14 cellular contexts compared by ENCODE assay signal in the genomic region with DNA sequence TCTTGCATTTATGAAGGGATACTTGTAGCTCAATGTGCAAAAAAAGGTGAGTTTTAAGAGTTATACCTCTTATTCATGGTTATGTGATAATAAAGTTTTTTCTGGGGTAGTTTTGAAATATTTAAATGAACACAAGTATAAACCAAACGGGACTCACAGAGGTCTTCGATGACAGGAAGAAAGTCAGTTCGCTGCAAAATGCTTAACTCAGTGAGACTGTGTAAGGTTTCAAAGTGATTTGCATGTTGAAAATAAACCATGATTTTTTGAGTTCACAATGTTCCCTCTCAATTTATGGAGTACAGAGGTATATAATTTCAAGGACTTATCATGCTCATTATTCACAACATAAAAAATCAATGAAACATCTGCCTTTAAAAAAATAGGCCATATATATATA. TPM values are rescaled to one million over a fixed set of nuclear protein-coding genes. Genes with fewer than 3 reads are reported as not detected.
DNase-seq lines count a peak whose midpoint lies in the region; ATAC-seq and TF ChIP-seq lines count a peak whose summit lies in the region.
"Had no signal": no experiment of that assay in that cellular context is flagged by ENCODE, and none has a peak within 500 bp of the region (broad histone marks: within the 10 kb centered on the region; RNA-seq: fewer than 3 reads in every experiment).

No MANE protein-coding gene starts in this region.

- no peak for TF ChIP-seq POLR2A in IMR-90 (IDR thresholded peaks at IDR 0.05; ENCODE audit: low read depth, low read length)

- TF ChIP-seq CTCF in IMR-90 (conservative IDR thresholded peaks at IDR 0.05; ENCODE audit: low read depth, low read length) (no peak), left lung (IDR thresholded peaks at IDR 0.05) (no peak)

- no peak overlapping the region for H2BK120ac ChIP-seq in IMR-90 (ENCODE audit: low read depth, low read length)

- intact Hi-C loops in IMR-90 (cut with micrococcal nuclease) (loop anchor here (10.0 kb wide), 1 partner anchor 322 kb away; the partner anchor contains the start of gene IFT57), left lung (cut with DNase I) (no loop called here)

- no peak overlapping the region for H2BK5ac ChIP-seq in IMR-90 (ENCODE audit: low read depth, low read length, poor library complexity, severe bottlenecking)

- in situ Hi-C loops in IMR-90 (cut with MboI; ENCODE audit: low sequenced_read_pairs): no loop called here

- no peak overlapping the region for H2BK20ac ChIP-seq in IMR-90 (ENCODE audit: low read depth, low read length)

- ATAC-seq in stimulated activated naive CD8-positive, alpha-beta T cell treated with anti-CD3 and anti-CD28 coated beads, Interleukin-15, Interleukin-2, amounts not matched to agents 100 U/mL and 50 U/mL, for 24 hours: no peak
- ATAC-seq in IMR-90 (ENCODE audit: low read depth) (no peak), left lung (no peak), HG03097 (IDR thresholded peaks at IDR 0.05; ENCODE audit: low FRiP score, unreplicated experiment) (no peak)

- no peak overlapping the region for H3K23ac ChIP-seq in IMR-90 (ENCODE audit: low read depth, low read length)

- no CpG with 5 or more reads among the region's 3 CpGs for WGBS in IMR-90 (ENCODE audit: extremely low coverage in 2 of 2, insufficient read length in 1 of 2), 2 experiments

- no peak overlapping the region for H3K9ac ChIP-seq in IMR-90 (ENCODE audit: low read depth, low read length)

- peaks cover 50% of the 10 kb centered on the region for H3K36me3 Mint-ChIP-seq in stimulated activated naive CD8-positive, alpha-beta T cell treated with anti-CD3 and anti-CD28 coated beads, Interleukin-15, Interleukin-2, amounts not matched to agents 100 ng/mL and 50 ng/mL, for 24 hours (ENCODE audit: low read depth)

- peak overlapping the region; percentile 32 for H3K4me3 Mint-ChIP-seq in stimulated activated naive CD8-positive, alpha-beta T cell treated with anti-CD3 and anti-CD28 coated beads, Interleukin-15, Interleukin-2, amounts not matched to agents 100 ng/mL and 50 ng/mL, for 24 hours

- H3K4me3 ChIP-seq in IMR-90 (ENCODE audit: insufficient read depth, low read depth, low read length) (no peak overlapping the region), left lung (no peak overlapping the region)
- H3K4me3 ChIP-seq: HAP-1, sigmoid colon had no signal

- H4K20me1 ChIP-seq in IMR-90 (ENCODE audit: insufficient read depth, low read length): no peaks in the 10 kb centered on the region

- no peak overlapping the region for H3K4ac ChIP-seq in IMR-90 (ENCODE audit: low read depth, low read length)

- H3K9me1 ChIP-seq in IMR-90 (ENCODE audit: insufficient read depth, low read length): peaks cover 5% of the 10 kb centered on the region; the same call in 1 of the 2 replicates

- no peak overlapping the region for H4K8ac ChIP-seq in IMR-90 (ENCODE audit: low read depth in 2 of 2, low read length in 2 of 2)

- TF ChIP-seq RAD21 in IMR-90 (IDR thresholded peaks at IDR 0.05; ENCODE audit: low read length): no peak

- POLR2A ChIA-PET in IMR-90 (lab: Charles Lee; ENCODE audit: unreplicated experiment): no interaction called here

- H2AK9ac ChIP-seq in IMR-90 (replicated peaks; ENCODE audit: low read depth, low read length, poor library complexity): no peak overlapping the region

- H3K79me1 ChIP-seq in IMR-90 (ENCODE audit: low read depth in 1 of 2, low read length in 2 of 2): peaks cover 0 to 5% of the 10 kb centered on the region in 2 experiments; a peak in 1 of 4 replicates

- H3K27ac ChIP-seq in IMR-90 (ENCODE audit: insufficient read depth, low read length) (no peak overlapping the region), left lung (peak overlapping the region; percentile 4 to 7)
- H3K27ac ChIP-seq: Peyer's patch, sigmoid colon had no signal

- H3K9me3 ChIP-seq in IMR-90 (ENCODE audit: control insufficient read depth, insufficient read depth, low read length) (no peaks in the 10 kb centered on the region), left lung (no peaks in the 10 kb centered on the region)
- H3K9me3 ChIP-seq: HAP-1, Peyer's patch, sigmoid colon had no signal

- H3K14ac ChIP-seq in IMR-90 (replicated peaks; ENCODE audit: low read depth, low read length): no peak overlapping the region

- no peak overlapping the region for H3K27ac Mint-ChIP-seq in stimulated activated naive CD8-positive, alpha-beta T cell treated with anti-CD3 and anti-CD28 coated beads, Interleukin-15, Interleukin-2, amounts not matched to agents 100 ng/mL and 50 ng/mL, for 24 hours

- dilution Hi-C loops in IMR-90 (cut with HindIII; ENCODE audit: low sequenced_read_pairs, unreplicated experiment): no loop called here

- no peak overlapping the region for H4K91ac ChIP-seq in IMR-90 (ENCODE audit: insufficient read depth, low read depth, low read length)

- no peaks in the 10 kb centered on the region for H3K27me3 Mint-ChIP-seq in stimulated activated naive CD8-positive, alpha-beta T cell treated with anti-CD3 and anti-CD28 coated beads, Interleukin-15, Interleukin-2, amounts not matched to agents 100 ng/mL and 50 ng/mL, for 24 hours

- no TSS peak for BruUV-seq in IMR-90 (replicated peaks; lab: Mats Ljungman, UMichigan)

- H4K5ac ChIP-seq in IMR-90 (ENCODE audit: low read depth, low read length): no peak overlapping the region

- H3K36me3 ChIP-seq in IMR-90 (ENCODE audit: control insufficient read depth, insufficient read depth, low read length) (no peaks in the 10 kb centered on the region), left lung (peaks cover 0 to 9% of the 10 kb centered on the region in 2 donors)
- H3K36me3 ChIP-seq: Peyer's patch, sigmoid colon had no signal

- no peak for DNase-seq in stimulated activated naive CD8-positive, alpha-beta T cell treated with anti-CD3 and anti-CD28 coated beads, Interleukin-15, Interleukin-2, amounts not matched to agents 100 U/mL and 50 U/mL, for 24 hours
- DNase-seq in IMR-90 (no peak), left lung (no peak), NCI-H1092 (lab: John Stamatoyannopoulos, UW) (no peak), NCI-H1105 (lab: John Stamatoyannopoulos, UW) (no peak), pons (ENCODE audit: low spot score) (no peak)
- DNase-seq: activated CD8-positive, alpha-beta memory T cell treated with anti-CD3 and anti-CD28 coated beads, Interleukin-2, amount 50 U/mL, for 48 hours; AML-193; Peyer's patch; sigmoid colon had no signal

- H3K18ac ChIP-seq in IMR-90 (ENCODE audit: low read depth, low read length): no peak overlapping the region

- no peaks in the 10 kb centered on the region for H3K27me3 ChIP-seq in IMR-90 (ENCODE audit: control insufficient read depth, insufficient read depth, low read length)
- H3K27me3 ChIP-seq in left lung: no peaks in the 10 kb centered on the region
- H3K27me3 ChIP-seq: Peyer's patch, sigmoid colon had no signal

- H3K4me1 ChIP-seq in IMR-90 (ENCODE audit: control insufficient read depth, insufficient read depth, low read length) (no peaks in the 10 kb centered on the region), left lung (no peaks in the 10 kb centered on the region)
- H3K4me1 ChIP-seq: Peyer's patch, sigmoid colon had no signal

- peaks cover 7% of the 10 kb centered on the region for H3K4me1 Mint-ChIP-seq in stimulated activated naive CD8-positive, alpha-beta T cell treated with anti-CD3 and anti-CD28 coated beads, Interleukin-15, Interleukin-2, amounts not matched to agents 100 ng/mL and 50 ng/mL, for 24 hours (ENCODE audit: low read depth)

- H3K9me3 Mint-ChIP-seq in stimulated activated naive CD8-positive, alpha-beta T cell treated with anti-CD3 and anti-CD28 coated beads, Interleukin-15, Interleukin-2, amounts not matched to agents 100 ng/mL and 50 ng/mL, for 24 hours: no peaks in the 10 kb centered on the region

- H2BK15ac ChIP-seq in IMR-90 (ENCODE audit: low read depth, low read length): no peak overlapping the region

- peak overlapping the region; percentile 69; the same call in 1 of the 2 replicates for H3K4me2 ChIP-seq in IMR-90 (ENCODE audit: low read depth, low read length)

- H3K56ac ChIP-seq in IMR-90 (ENCODE audit: extremely low read depth, insufficient read depth, low read length): no peak overlapping the region

- no peak overlapping the region for H2AK5ac ChIP-seq in IMR-90 (ENCODE audit: low read depth, low read length)

- H2AFZ ChIP-seq in IMR-90 (replicated peaks; ENCODE audit: low read length, poor library complexity): no peak overlapping the region

- CTCF ChIA-PET in IMR-90 (lab: Yijun Ruan, JAX): interaction anchor here (0.6 kb wide), 1 partner anchor 38 kb away, joined by 3 read pairs; no protein-coding TSS in a partner anchor

TF ChIP-seq in IMR-90, 13 proteins besides CTCF, POLR2A, EP300 and RAD21 (continues in another document):
- no peak for TF ChIP-seq RCOR1 (IDR thresholded peaks at IDR 0.05; ENCODE audit: insufficient replicate concordance, low read length)
- TF ChIP-seq MXI1 (IDR thresholded peaks at IDR 0.05; ENCODE audit: borderline replicate concordance, low read depth, low read length): no peak
- TF ChIP-seq, protein P1, sequence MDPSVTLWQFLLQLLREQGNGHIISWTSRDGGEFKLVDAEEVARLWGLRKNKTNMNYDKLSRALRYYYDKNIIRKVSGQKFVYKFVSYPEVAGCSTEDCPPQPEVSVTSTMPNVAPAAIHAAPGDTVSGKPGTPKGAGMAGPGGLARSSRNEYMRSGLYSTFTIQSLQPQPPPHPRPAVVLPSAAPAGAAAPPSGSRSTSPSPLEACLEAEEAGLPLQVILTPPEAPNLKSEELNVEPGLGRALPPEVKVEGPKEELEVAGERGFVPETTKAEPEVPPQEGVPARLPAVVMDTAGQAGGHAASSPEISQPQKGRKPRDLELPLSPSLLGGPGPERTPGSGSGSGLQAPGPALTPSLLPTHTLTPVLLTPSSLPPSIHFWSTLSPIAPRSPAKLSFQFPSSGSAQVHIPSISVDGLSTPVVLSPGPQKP (IDR thresholded peaks at IDR 0.05; ENCODE audit: borderline replicate concordance, low read depth, low read length): no peak
- no peak for TF ChIP-seq FOS (IDR thresholded peaks at IDR 0.05; ENCODE audit: low read depth, low read length)
- TF ChIP-seq CEBPB (IDR thresholded peaks at IDR 0.05; ENCODE audit: low read depth, low read length): no peak

RNA-seq across cellular contexts. Expression of gene MYH15, which starts 36.3 kb away (rescaled TPM):
- total RNA-seq in IMR-90 (2012; rRNA removed): 0.28 and 0.36 TPM in 2 replicates
- polyA plus RNA-seq in IMR-90 (2012; rRNA removed): 0.09 and 0.10 TPM in 2 replicates
- polyA plus RNA-seq in IMR-90 (2012; cell fraction: cytosol; rRNA removed): 0.03 TPM in 1 of 2 replicates, not detected in the other
- 0.07 and 0.14 TPM in 2 replicates for polyA plus RNA-seq in IMR-90 (2012; cell fraction: nucleus; rRNA removed; ENCODE audit: low replicate concordance)
- total RNA-seq in left lung: under 1 TPM; 0.05 to 0.70 TPM
- total RNA-seq: mucosa of gallbladder had no signal

RNA-seq across cellular contexts. Expression of gene CIP2A, which starts 42.5 kb away (rescaled TPM):
- total RNA-seq in IMR-90 (2012; rRNA removed): 27.8 and 31.7 TPM in 2 replicates
- 8.5 and 11.9 TPM in 2 replicates for polyA plus RNA-seq in IMR-90 (2012; rRNA removed)
- polyA plus RNA-seq in IMR-90 (2012; cell fraction: cytosol; rRNA removed): 1.7 and 3.1 TPM in 2 replicates
- 1.7 and 4.7 TPM in 2 replicates for polyA plus RNA-seq in IMR-90 (2012; cell fraction: nucleus; rRNA removed; ENCODE audit: low replicate concordance)
- 1 to 10 TPM; 3.8 to 5.6 TPM for total RNA-seq in left lung

RNA-seq across cellular contexts. Expression of gene DZIP3, which starts 42.8 kb away (rescaled TPM):
- total RNA-seq in IMR-90 (2012; rRNA removed) (9.9 and 11.7 TPM in 2 replicates), left lung (10 to 100 TPM; 11.5 to 12.1 TPM)
- 5.9 and 7.0 TPM in 2 replicates for polyA plus RNA-seq in IMR-90 (2012; rRNA removed)
- polyA plus RNA-seq in IMR-90 (2012; cell fraction: cytosol; rRNA removed): 0.98 and 1.1 TPM in 2 replicates
- polyA plus RNA-seq in IMR-90 (2012; cell fraction: nucleus; rRNA removed; ENCODE audit: low replicate concordance): 4.2 and 23.8 TPM in 2 replicates
